Comparison of ENCODE assay signal across 2 cellular contexts in the genomic region with DNA sequence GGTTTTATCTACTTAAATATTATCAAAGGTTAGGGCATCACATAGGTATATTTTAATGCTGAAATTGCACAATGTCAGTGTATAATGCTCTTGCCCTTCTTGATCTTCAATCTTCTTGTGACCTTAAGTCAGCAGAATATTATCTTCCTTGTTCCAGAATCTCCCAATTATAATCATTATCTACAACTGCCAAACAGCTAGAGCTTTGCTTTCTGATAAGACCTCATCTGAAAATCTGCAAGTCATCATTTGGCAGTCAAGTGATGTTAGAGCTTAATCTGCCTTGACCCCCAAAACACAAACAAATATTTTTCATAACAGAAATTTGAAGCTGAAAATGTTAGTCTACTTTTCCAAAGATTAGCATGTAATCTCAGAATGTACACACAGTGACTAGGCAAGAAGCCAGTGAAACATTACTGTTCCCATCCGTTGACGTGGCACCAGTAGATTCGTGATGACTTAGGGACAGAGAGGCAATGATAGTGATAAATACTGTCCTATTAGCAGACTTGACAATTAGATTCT.
A peak's percentile ranks its signal among the peaks of the same experiment; 100 is the strongest.
TF ChIP-seq lines count a peak whose summit lies in the region.

No MANE protein-coding gene starts in this region.

TF ChIP-seq in A549, 52 proteins besides CTCF, POLR2A, EP300 and RAD21:
- TF ChIP-seq NFE2L2 (conservative IDR thresholded peaks at IDR 0.05; ENCODE audit: low read length) (peak; percentile 87), MAFK (IDR thresholded peaks at IDR 0.05; ENCODE audit: partially characterized antibody) (peak; percentile 79), FOSB (CRISPR knock-in tag; IDR thresholded peaks at IDR 0.05) (no peak)
TF ChIP-seq in A549: peak in this region for 2.

TF ChIP-seq in HepG2, 621 proteins besides CTCF, POLR2A, EP300 and RAD21:
- TF ChIP-seq MAFK (conservative IDR thresholded peaks at IDR 0.05 in 1 of 2, IDR thresholded peaks at IDR 0.05 in 1 of 2; ENCODE audit: low read length in 2 of 2) (peak; percentile 70 to 87), ZSCAN9 (CRISPR knock-in tag; IDR thresholded peaks at IDR 0.05; ENCODE audit: borderline replicate concordance) (no peak), MAFF (IDR thresholded peaks at IDR 0.05; ENCODE audit: low read depth, low read length) (peak; percentile 75), NFE2L2 (IDR thresholded peaks at IDR 0.05; ENCODE audit: low read length) (peak; percentile 90)
- TF ChIP-seq, protein P1, sequence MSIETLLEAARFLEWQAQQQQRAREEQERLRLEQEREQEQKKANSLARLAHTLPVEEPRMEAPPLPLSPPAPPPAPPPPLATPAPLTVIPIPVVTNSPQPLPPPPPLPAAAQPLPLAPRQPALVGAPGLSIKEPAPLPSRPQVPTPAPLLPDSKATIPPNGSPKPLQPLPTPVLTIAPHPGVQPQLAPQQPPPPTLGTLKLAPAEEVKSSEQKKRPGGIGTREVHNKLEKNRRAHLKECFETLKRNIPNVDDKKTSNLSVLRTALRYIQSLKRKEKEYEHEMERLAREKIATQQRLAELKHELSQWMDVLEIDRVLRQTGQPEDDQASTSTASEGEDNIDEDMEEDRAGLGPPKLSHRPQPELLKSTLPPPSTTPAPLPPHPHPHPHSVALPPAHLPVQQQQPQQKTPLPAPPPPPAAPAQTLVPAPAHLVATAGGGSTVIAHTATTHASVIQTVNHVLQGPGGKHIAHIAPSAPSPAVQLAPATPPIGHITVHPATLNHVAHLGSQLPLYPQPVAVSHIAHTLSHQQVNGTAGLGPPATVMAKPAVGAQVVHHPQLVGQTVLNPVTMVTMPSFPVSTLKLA (IDR thresholded peaks at IDR 0.05): no peak
- TF ChIP-seq, protein P2, sequence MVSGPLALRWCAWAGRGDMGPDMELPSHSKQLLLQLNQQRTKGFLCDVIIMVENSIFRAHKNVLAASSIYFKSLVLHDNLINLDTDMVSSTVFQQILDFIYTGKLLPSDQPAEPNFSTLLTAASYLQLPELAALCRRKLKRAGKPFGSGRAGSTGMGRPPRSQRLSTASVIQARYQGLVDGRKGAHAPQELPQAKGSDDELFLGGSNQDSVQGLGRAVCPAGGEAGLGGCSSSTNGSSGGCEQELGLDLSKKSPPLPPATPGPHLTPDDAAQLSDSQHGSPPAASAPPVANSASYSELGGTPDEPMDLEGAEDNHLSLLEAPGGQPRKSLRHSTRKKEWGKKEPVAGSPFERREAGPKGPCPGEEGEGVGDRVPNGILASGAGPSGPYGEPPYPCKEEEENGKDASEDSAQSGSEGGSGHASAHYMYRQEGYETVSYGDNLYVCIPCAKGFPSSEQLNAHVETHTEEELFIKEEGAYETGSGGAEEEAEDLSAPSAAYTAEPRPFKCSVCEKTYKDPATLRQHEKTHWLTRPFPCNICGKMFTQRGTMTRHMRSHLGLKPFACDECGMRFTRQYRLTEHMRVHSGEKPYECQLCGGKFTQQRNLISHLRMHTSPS (CRISPR knock-in tag; IDR thresholded peaks at IDR 0.05; ENCODE audit: low read depth): no peak
